In the genomic region with DNA sequence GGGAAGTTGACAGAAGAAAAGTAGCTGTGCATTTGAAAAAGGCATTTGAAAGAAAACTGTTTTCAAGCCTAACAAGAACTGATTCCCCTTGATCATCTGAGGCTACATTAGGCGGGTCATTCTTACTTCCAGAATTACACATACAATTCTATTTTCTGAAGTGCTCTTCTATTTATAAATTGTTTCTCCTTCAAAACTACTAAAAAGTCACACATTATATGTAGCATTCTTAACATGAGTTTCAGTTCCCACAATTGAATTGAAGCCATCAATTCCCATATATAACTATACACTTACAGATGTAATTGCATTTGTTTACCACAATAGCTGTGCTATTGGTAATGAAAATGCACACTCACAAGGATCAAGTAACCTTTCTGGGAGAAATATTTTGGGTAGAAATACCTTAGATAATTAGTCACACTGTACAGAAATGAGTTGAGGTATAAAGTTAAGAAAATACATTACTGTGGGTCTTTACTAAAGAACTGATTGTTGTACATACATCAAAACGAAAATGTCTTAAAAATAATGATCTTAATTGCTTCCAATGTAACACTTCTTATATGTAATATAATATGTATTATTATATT, we compare ENCODE assay signal across 22 cellular contexts.
"Had no signal": no experiment of that assay in that cellular context is flagged by ENCODE, and none has a peak within 500 bp of the region (broad histone marks: within the 10 kb centered on the region; RNA-seq: fewer than 3 reads in every experiment).

No MANE protein-coding gene starts in this region.

- H3K9me3 ChIP-seq: MG63 had no signal

- ATAC-seq: activated T-cell treated with anti-CD3 and anti-CD28 coated beads, Interleukin-2, amount 50 U/mL, for 4 hours; T-helper 17 cell had no signal

- H3K27me3 ChIP-seq: brain microvascular endothelial cell, cardiac muscle cell, MG63 had no signal

- H3K27ac ChIP-seq: brain microvascular endothelial cell, cardiac muscle cell, VCaP had no signal

- H3K4me3 ChIP-seq: cardiac muscle cell, MG63 had no signal

- DNase-seq: activated CD4-positive, alpha-beta memory T cell treated with anti-CD3 and anti-CD28 coated beads for 36 hours; activated CD4-positive, alpha-beta T cell treated with anti-CD3 and anti-CD28 coated beads, Interleukin-2, amount 10 ng/mL, durations not matched to agents 7 days and 5 days; activated CD4-positive, CD25-positive, alpha-beta regulatory T cell; activated CD8-positive, alpha-beta memory T cell treated with anti-CD3 and anti-CD28 coated beads for 24 hours; activated effector memory CD4-positive, alpha-beta T cell treated with anti-CD3 and anti-CD28 coated beads, Interleukin-2, amount 50 U/mL, for 16 hours; activated naive CD4-positive, alpha-beta T cell treated with Interleukin-2 at 50 U/mL for 16 hours; activated T-cell treated with anti-CD3 and anti-CD28 coated beads, Interleukin-2, amount 50 U/mL, for 4 hours; amygdala; brain microvascular endothelial cell; MG63; NCI-H1105 treated with DMSO at 0.1 percent for 48 hours; NCI-H146; NCI-H187 treated with DMSO at 0.1 percent for 48 hours; NCI-H2171; NCI-H226; NCI-H526; NCI-H774; SIG-M5; T-helper 17 cell; T-helper 9 cell had no signal

- H3K36me3 ChIP-seq: brain microvascular endothelial cell, cardiac muscle cell, MG63 had no signal
